ENCODE assay signal across 20 cellular contexts in the genomic region with DNA sequence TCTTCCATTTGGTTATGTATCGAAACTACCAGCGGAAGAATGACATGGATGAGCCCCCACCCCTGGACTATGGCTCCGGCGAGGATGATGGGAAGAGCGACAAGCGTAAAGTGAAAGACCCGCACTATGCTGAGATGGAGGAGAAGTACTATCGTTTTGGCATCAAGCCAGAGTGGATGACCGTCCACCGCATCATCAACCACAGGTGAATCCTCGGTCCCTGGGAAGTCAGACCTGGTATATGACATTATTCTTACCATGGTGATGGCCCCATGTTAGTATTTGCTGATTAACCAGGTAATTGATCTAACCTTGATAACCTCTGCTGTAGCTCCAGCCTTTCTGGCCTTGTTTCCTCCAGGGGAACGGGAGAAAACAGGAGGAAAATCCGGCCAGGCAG. TPM values are rescaled to one million over a fixed set of nuclear protein-coding genes. Genes with fewer than 3 reads are reported as not detected.
A peak's percentile ranks its signal among the peaks of the same experiment; 100 is the strongest.
DNase-seq lines count a peak whose midpoint lies in the region; ATAC-seq and TF ChIP-seq lines count a peak whose summit lies in the region.
"Had no signal": no experiment of that assay in that cellular context is flagged by ENCODE, and none has a peak within 500 bp of the region (broad histone marks: within the 10 kb centered on the region; RNA-seq: fewer than 3 reads in every experiment).

No MANE protein-coding gene starts in this region.

- POLR2A ChIA-PET in activated CD4-positive, alpha-beta memory T cell treated with anti-CD3 and anti-CD28 coated beads for 36 hours (lab: Charles Lee): interaction anchor here (1.3 to 2.7 kb wide), 2 partner anchors 36 to 93 kb away, joined by 3 to 7 read pairs; no protein-coding TSS in a partner anchor
- POLR2A ChIA-PET in activated CD4-positive, alpha-beta memory T cell treated with anti-CD3 and anti-CD28 coated beads, Interleukin-2, amount 10 ng/mL, durations not matched to agents 7 days and 5 days (lab: Charles Lee): no interaction called here

- H3K36me3 ChIP-seq in parathyroid adenoma (ENCODE audit: control insufficient read depth, insufficient read depth, low read length): no peaks in the 10 kb centered on the region

- H3K27ac Mint-ChIP-seq in activated CD4-positive, alpha-beta memory T cell treated with anti-CD3 and anti-CD28 coated beads for 36 hours: peak overlapping the region; percentile 73
- H3K27ac Mint-ChIP-seq in activated CD4-positive, alpha-beta memory T cell treated with anti-CD3 and anti-CD28 coated beads, Interleukin-2, amount 10 ng/mL, durations not matched to agents 7 days and 5 days: no peak overlapping the region

- no peaks in the 10 kb centered on the region for H3K27me3 Mint-ChIP-seq in activated CD4-positive, alpha-beta memory T cell treated with anti-CD3 and anti-CD28 coated beads for 36 hours
- no peaks in the 10 kb centered on the region for H3K27me3 Mint-ChIP-seq in activated CD4-positive, alpha-beta memory T cell treated with anti-CD3 and anti-CD28 coated beads, Interleukin-2, amount 10 ng/mL, durations not matched to agents 7 days and 5 days
- H3K27me3 Mint-ChIP-seq: natural killer cell treated with Interleukin-12 subunit alpha and Interleukin-12 subunit beta and Interleukin-15 and Interleukin-18, amount 100 ng/mL, for 72 hours had no signal

- H2AFZ ChIP-seq in parathyroid adenoma: no peak overlapping the region

- CTCF ChIA-PET in activated CD4-positive, alpha-beta memory T cell treated with anti-CD3 and anti-CD28 coated beads for 36 hours (lab: Charles Lee): interaction anchor here (0.6 to 3.5 kb wide), 10 partner anchors 8 to 145 kb away, joined by 3 to 37 read pairs (median 5); a partner anchor contains a TSS
- CTCF ChIA-PET in activated CD4-positive, alpha-beta memory T cell treated with anti-CD3 and anti-CD28 coated beads, Interleukin-2, amount 10 ng/mL, durations not matched to agents 7 days and 5 days (lab: Charles Lee): interaction anchor here (1.1 to 2.5 kb wide), 4 partner anchors 34 to 144 kb away, joined by 3 to 13 read pairs (median 6); a partner anchor contains a TSS

- no peak overlapping the region for H3K4me3 ChIP-seq in coronary artery
- no peak overlapping the region for H3K4me3 ChIP-seq in parathyroid adenoma (ENCODE audit: low read depth, low read length)
- H3K4me3 ChIP-seq: A549, colonic mucosa, sigmoid colon had no signal

- ATAC-seq in GM21737 (IDR thresholded peaks at IDR 0.05; ENCODE audit: unreplicated experiment): no peak
- ATAC-seq in HG03520 (IDR thresholded peaks at IDR 0.05; ENCODE audit: unreplicated experiment): no peak
- ATAC-seq: natural killer cell treated with Interleukin-12 subunit alpha and Interleukin-12 subunit beta and Interleukin-15 and Interleukin-18, amount 100 ng/mL, for 72 hours had no signal

- peaks cover 72% of the 10 kb centered on the region for H3K36me3 Mint-ChIP-seq in activated CD4-positive, alpha-beta memory T cell treated with anti-CD3 and anti-CD28 coated beads for 36 hours
- H3K36me3 Mint-ChIP-seq in activated CD4-positive, alpha-beta memory T cell treated with anti-CD3 and anti-CD28 coated beads, Interleukin-2, amount 10 ng/mL, durations not matched to agents 7 days and 5 days (ENCODE audit: low read depth): peaks cover 84% of the 10 kb centered on the region

- H3K4me1 Mint-ChIP-seq in activated CD4-positive, alpha-beta memory T cell treated with anti-CD3 and anti-CD28 coated beads for 36 hours (ENCODE audit: low read depth): peaks cover 17% of the 10 kb centered on the region
- H3K4me1 Mint-ChIP-seq in activated CD4-positive, alpha-beta memory T cell treated with anti-CD3 and anti-CD28 coated beads, Interleukin-2, amount 10 ng/mL, durations not matched to agents 7 days and 5 days: peaks cover 5% of the 10 kb centered on the region

- TF ChIP-seq CTCF in coronary artery (IDR thresholded peaks at IDR 0.05) (no peak), parathyroid adenoma (IDR thresholded peaks at IDR 0.05) (no peak)

- no peak overlapping the region for H3K4me3 Mint-ChIP-seq in activated CD4-positive, alpha-beta memory T cell treated with anti-CD3 and anti-CD28 coated beads for 36 hours
- H3K4me3 Mint-ChIP-seq in activated CD4-positive, alpha-beta memory T cell treated with anti-CD3 and anti-CD28 coated beads, Interleukin-2, amount 10 ng/mL, durations not matched to agents 7 days and 5 days: no peak overlapping the region
- H3K4me3 Mint-ChIP-seq: natural killer cell treated with Interleukin-12 subunit alpha and Interleukin-12 subunit beta and Interleukin-15 and Interleukin-18, amount 100 ng/mL, for 72 hours had no signal

- H3K27ac ChIP-seq in coronary artery (no peak overlapping the region), parathyroid adenoma (peak overlapping the region; percentile 37)
- H3K27ac ChIP-seq: A549, colonic mucosa, sigmoid colon, VCaP had no signal

- no peak overlapping the region for H3K9ac ChIP-seq in parathyroid adenoma

- intact Hi-C loops in activated CD4-positive, alpha-beta memory T cell treated with anti-CD3 and anti-CD28 coated beads for 36 hours (cut with micrococcal nuclease): no loop called here

- peaks cover 10% of the 10 kb centered on the region for H3K79me2 ChIP-seq in parathyroid adenoma

- DNase-seq in activated CD4-positive, alpha-beta memory T cell treated with anti-CD3 and anti-CD28 coated beads for 36 hours: no peak
- no peak for DNase-seq in activated CD4-positive, alpha-beta memory T cell treated with anti-CD3 and anti-CD28 coated beads, Interleukin-2, amount 10 ng/mL, durations not matched to agents 7 days and 5 days
- DNase-seq in M059J (ENCODE audit: low read depth) (peak; percentile 28), coronary artery (ENCODE audit: low spot score) (peak; percentile 43), AG08396 (ENCODE audit: low spot score) (no peak)
- DNase-seq: activated effector memory CD4-positive, alpha-beta T cell treated with anti-CD3 and anti-CD28 coated beads, Interleukin-2, amount 50 U/mL, for 16 hours; colonic mucosa; H7; NCI-H2107; NCI-H510A; Right ventricle myocardium superior; sigmoid colon; stimulated activated naive CD4-positive, alpha-beta T cell treated with Interleukin-2 at 50 U/mL for 16 hours; T-helper 1 cell had no signal

- peaks cover 13% of the 10 kb centered on the region for H3K4me1 ChIP-seq in parathyroid adenoma
- H3K4me1 ChIP-seq: A549, colonic mucosa, sigmoid colon had no signal

- H3K27me3 ChIP-seq in parathyroid adenoma (ENCODE audit: control insufficient read depth, insufficient read depth, low read length): no peaks in the 10 kb centered on the region
- H3K27me3 ChIP-seq: colonic mucosa, sigmoid colon had no signal

- H3K4me2 ChIP-seq in parathyroid adenoma (ENCODE audit: low read length): no peak overlapping the region
- H3K4me2 ChIP-seq: A549 had no signal

- no peaks in the 10 kb centered on the region for H3K9me3 ChIP-seq in parathyroid adenoma (ENCODE audit: control insufficient read depth, low read length)
- H3K9me3 ChIP-seq: A549, colonic mucosa, sigmoid colon had no signal

- H3K9me3 Mint-ChIP-seq in activated CD4-positive, alpha-beta memory T cell treated with anti-CD3 and anti-CD28 coated beads for 36 hours: no peaks in the 10 kb centered on the region
- H3K9me3 Mint-ChIP-seq in activated CD4-positive, alpha-beta memory T cell treated with anti-CD3 and anti-CD28 coated beads, Interleukin-2, amount 10 ng/mL, durations not matched to agents 7 days and 5 days: no peaks in the 10 kb centered on the region
- H3K9me3 Mint-ChIP-seq: natural killer cell treated with Interleukin-12 subunit alpha and Interleukin-12 subunit beta and Interleukin-15 and Interleukin-18, amount 100 ng/mL, for 72 hours had no signal

RNA-seq across cellular contexts. Expression of a gene that starts 8.5 kb away (rescaled TPM):
- 100 to 1,000 TPM; 120 to 133 TPM for total RNA-seq in activated CD4-positive, alpha-beta memory T cell treated with anti-CD3 and anti-CD28 coated beads for 36 hours
- total RNA-seq in activated CD4-positive, alpha-beta memory T cell treated with anti-CD3 and anti-CD28 coated beads, Interleukin-2, amount 10 ng/mL, durations not matched to agents 7 days and 5 days: 100 to 1,000 TPM; 127 to 131 TPM
- total RNA-seq in M059J (2014; rRNA removed; shearing (Covaris generic)): 15.6 and 31.3 TPM in 2 replicates

RNA-seq across cellular contexts. Expression of a gene that starts 19.0 kb away (rescaled TPM):
- total RNA-seq in activated CD4-positive, alpha-beta memory T cell treated with anti-CD3 and anti-CD28 coated beads for 36 hours: 1 to 10 TPM; 2.7 to 3.3 TPM
- 1 to 10 TPM; 3.6 to 3.7 TPM for total RNA-seq in activated CD4-positive, alpha-beta memory T cell treated with anti-CD3 and anti-CD28 coated beads, Interleukin-2, amount 10 ng/mL, durations not matched to agents 7 days and 5 days
- total RNA-seq in M059J (2014; rRNA removed; shearing (Covaris generic)): 0.86 and 7.8 TPM in 2 replicates

RNA-seq across cellular contexts. Expression of a gene that starts 32.6 kb away (rescaled TPM):
- total RNA-seq in activated CD4-positive, alpha-beta memory T cell treated with anti-CD3 and anti-CD28 coated beads for 36 hours: 1 to 10 TPM; 4.9 to 5.3 TPM
- 1 to 10 TPM; 7.7 to 8.4 TPM for total RNA-seq in activated CD4-positive, alpha-beta memory T cell treated with anti-CD3 and anti-CD28 coated beads, Interleukin-2, amount 10 ng/mL, durations not matched to agents 7 days and 5 days
- total RNA-seq in M059J (2014; rRNA removed; shearing (Covaris generic)): not detected in 2 replicates
- total RNA-seq: H7 had no signal

RNA-seq across cellular contexts. Expression of a gene that starts 34.7 kb away (rescaled TPM):
- total RNA-seq in activated CD4-positive, alpha-beta memory T cell treated with anti-CD3 and anti-CD28 coated beads for 36 hours: 100 to 1,000 TPM; 197 to 201 TPM
- 100 to 1,000 TPM; 238 to 244 TPM for total RNA-seq in activated CD4-positive, alpha-beta memory T cell treated with anti-CD3 and anti-CD28 coated beads, Interleukin-2, amount 10 ng/mL, durations not matched to agents 7 days and 5 days
- 58.1 and 61.8 TPM in 2 replicates for total RNA-seq in M059J (2014; rRNA removed; shearing (Covaris generic))

RNA-seq across cellular contexts. Expression of a gene that starts 34.9 kb away (rescaled TPM):
- 10 to 100 TPM; 45.9 to 50.1 TPM for total RNA-seq in activated CD4-positive, alpha-beta memory T cell treated with anti-CD3 and anti-CD28 coated beads for 36 hours
- 10 to 100 TPM; 58.8 to 64.6 TPM for total RNA-seq in activated CD4-positive, alpha-beta memory T cell treated with anti-CD3 and anti-CD28 coated beads, Interleukin-2, amount 10 ng/mL, durations not matched to agents 7 days and 5 days
- total RNA-seq in M059J (2014; rRNA removed; shearing (Covaris generic)): 14.3 and 29.9 TPM in 2 replicates

Comparison
In these comparisons a context has a peak if more than half of its experiments do, and no peak if none do; other contexts are left out.
1. DNase-seq: peak in M059J (single experiment) and coronary artery (single experiment); none in activated CD4-positive, alpha-beta memory T cell treated with anti-CD3 and anti-CD28 coated beads for 36 hours (single experiment), activated CD4-positive, alpha-beta memory T cell treated with anti-CD3 and anti-CD28 coated beads, Interleukin-2, amount 10 ng/mL, durations not matched to agents 7 days and 5 days (single experiment) and AG08396 (single experiment).